1 cellular context compared by ENCODE assay signal in the genomic region with DNA sequence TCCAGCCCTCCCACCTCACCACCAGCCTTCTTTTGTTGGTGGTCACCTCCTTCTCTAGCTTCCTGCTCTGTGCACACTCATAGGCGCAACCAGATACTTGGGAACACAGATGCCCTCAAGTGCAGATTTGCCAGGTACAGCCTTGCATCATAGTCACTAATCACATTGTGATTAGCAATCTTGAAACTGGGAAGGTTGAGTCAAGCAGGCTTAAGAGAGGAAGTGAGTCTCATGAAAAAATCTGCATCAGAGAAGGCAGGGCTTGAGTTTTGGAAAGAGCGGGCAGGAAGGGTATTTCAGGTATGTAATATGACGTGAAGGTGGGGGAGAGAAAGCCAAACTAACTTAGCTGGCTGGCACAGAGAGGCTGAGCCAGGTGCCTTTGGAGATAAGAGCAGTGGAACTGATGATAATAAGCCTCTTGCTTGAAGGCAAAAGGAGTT.
TF ChIP-seq lines count a peak whose summit lies in the region.

No MANE protein-coding gene starts in this region.

TF ChIP-seq in HepG2, 621 proteins besides CTCF, POLR2A, EP300 and RAD21:
- TF ChIP-seq, protein P1, sequence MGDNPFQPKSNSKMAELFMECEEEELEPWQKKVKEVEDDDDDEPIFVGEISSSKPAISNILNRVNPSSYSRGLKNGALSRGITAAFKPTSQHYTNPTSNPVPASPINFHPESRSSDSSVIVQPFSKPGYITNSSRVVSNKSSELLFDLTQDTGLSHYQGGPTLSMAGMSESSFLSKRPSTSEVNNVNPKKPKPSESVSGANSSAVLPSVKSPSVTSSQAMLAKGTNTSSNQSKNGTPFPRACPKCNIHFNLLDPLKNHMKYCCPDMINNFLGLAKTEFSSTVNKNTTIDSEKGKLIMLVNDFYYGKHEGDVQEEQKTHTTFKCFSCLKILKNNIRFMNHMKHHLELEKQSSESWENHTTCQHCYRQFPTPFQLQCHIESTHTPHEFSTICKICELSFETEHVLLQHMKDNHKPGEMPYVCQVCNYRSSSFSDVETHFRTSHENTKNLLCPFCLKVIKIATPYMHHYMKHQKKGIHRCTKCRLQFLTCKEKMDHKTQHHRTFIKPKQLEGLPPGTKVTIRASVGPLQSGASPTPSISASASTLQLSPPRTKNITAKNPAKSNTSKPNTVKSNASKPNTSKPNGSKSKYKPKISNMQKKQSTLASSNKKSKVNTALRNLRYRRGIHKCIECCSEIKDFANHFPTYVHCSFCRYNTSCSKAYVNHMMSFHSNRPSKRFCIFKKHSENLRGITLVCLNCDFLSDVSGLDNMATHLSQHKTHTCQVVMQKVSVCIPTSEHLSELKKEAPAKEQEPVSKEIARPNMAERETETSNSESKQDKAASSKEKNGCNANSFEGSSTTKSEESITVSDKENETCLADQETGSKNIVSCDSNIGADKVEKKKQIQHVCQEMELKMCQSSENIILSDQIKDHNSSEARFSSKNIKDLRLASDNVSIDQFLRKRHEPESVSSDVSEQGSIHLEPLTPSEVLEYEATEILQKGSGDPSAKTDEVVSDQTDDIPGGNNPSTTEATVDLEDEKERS (CRISPR knock-in tag; IDR thresholded peaks at IDR 0.05) = no peak
- TF ChIP-seq EED (CRISPR knock-in tag; IDR thresholded peaks at IDR 0.05) (no peak), ZZZ3 (CRISPR knock-in tag; IDR thresholded peaks at IDR 0.05; ENCODE audit: borderline replicate concordance) (0 out of 2 replicates have a peak, but pooled peaks have one; percentile 0), KLF9 (CRISPR knock-in tag; IDR thresholded peaks at IDR 0.05; ENCODE audit: low read depth) (no peak), SIN3A (IDR thresholded peaks at IDR 0.05; ENCODE audit: borderline replicate concordance, low read depth, low read length) (no peak), ZNF790 (CRISPR knock-in tag; IDR thresholded peaks at IDR 0.05; ENCODE audit: borderline replicate concordance) (no peak), SIX4 (CRISPR knock-in tag; IDR thresholded peaks at IDR 0.05) (no peak), TBX3 (IDR thresholded peaks at IDR 0.05; ENCODE audit: borderline replicate concordance) (no peak), SAFB2 (CRISPR knock-in tag; IDR thresholded peaks at IDR 0.05; ENCODE audit: borderline replicate concordance, low read depth) (no peak), MYC (CRISPR knock-in tag; IDR thresholded peaks at IDR 0.05; ENCODE audit: borderline replicate concordance) (no peak), MIXL1 (CRISPR knock-in tag; IDR thresholded peaks at IDR 0.05) (no peak), HNRNPUL1 (IDR thresholded peaks at IDR 0.05; ENCODE audit: low read depth, low read length) (no peak), ZNF24 (IDR thresholded peaks at IDR 0.05) (no peak), ZNF343 (CRISPR knock-in tag; IDR thresholded peaks at IDR 0.05) (0 out of 2 replicates have a peak, but pooled peaks have one; percentile 4), BCL6 (CRISPR knock-in tag; IDR thresholded peaks at IDR 0.05) (no peak), NFIB (CRISPR knock-in tag; IDR thresholded peaks at IDR 0.05; ENCODE audit: borderline replicate concordance) (0 out of 2 replicates have a peak, but pooled peaks have one; percentile 77)
- TF ChIP-seq, protein P2, sequence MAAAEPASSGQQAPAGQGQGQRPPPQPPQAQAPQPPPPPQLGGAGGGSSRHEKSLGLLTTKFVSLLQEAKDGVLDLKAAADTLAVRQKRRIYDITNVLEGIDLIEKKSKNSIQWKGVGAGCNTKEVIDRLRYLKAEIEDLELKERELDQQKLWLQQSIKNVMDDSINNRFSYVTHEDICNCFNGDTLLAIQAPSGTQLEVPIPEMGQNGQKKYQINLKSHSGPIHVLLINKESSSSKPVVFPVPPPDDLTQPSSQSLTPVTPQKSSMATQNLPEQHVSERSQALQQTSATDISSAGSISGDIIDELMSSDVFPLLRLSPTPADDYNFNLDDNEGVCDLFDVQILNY (CRISPR knock-in tag; conservative IDR thresholded peaks at IDR 0.05) = no peak
- TF ChIP-seq, protein P3, sequence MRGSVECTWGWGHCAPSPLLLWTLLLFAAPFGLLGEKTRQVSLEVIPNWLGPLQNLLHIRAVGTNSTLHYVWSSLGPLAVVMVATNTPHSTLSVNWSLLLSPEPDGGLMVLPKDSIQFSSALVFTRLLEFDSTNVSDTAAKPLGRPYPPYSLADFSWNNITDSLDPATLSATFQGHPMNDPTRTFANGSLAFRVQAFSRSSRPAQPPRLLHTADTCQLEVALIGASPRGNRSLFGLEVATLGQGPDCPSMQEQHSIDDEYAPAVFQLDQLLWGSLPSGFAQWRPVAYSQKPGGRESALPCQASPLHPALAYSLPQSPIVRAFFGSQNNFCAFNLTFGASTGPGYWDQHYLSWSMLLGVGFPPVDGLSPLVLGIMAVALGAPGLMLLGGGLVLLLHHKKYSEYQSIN (CRISPR knock-in tag; IDR thresholded peaks at IDR 0.05; ENCODE audit: borderline replicate concordance) = no peak
- TF ChIP-seq, protein P4, sequence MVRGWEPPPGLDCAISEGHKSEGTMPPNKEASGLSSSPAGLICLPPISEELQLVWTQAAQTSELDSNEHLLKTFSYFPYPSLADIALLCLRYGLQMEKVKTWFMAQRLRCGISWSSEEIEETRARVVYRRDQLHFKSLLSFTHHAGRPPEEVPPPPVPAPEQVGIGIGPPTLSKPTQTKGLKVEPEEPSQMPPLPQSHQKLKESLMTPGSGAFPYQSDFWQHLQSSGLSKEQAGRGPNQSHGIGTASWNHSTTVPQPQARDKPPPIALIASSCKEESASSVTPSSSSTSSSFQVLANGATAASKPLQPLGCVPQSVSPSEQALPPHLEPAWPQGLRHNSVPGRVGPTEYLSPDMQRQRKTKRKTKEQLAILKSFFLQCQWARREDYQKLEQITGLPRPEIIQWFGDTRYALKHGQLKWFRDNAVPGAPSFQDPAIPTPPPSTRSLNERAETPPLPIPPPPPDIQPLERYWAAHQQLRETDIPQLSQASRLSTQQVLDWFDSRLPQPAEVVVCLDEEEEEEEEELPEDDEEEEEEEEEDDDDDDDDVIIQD (CRISPR knock-in tag; IDR thresholded peaks at IDR 0.05; ENCODE audit: low read depth) = no peak
- TF ChIP-seq, protein P5, sequence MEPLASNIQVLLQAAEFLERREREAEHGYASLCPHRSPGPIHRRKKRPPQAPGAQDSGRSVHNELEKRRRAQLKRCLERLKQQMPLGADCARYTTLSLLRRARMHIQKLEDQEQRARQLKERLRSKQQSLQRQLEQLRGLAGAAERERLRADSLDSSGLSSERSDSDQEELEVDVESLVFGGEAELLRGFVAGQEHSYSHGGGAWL (CRISPR knock-in tag; IDR thresholded peaks at IDR 0.05) = no peak
TF ChIP-seq in HepG2: peak in this region for 3.
